8 cellular contexts compared by ENCODE assay signal in the genomic region with DNA sequence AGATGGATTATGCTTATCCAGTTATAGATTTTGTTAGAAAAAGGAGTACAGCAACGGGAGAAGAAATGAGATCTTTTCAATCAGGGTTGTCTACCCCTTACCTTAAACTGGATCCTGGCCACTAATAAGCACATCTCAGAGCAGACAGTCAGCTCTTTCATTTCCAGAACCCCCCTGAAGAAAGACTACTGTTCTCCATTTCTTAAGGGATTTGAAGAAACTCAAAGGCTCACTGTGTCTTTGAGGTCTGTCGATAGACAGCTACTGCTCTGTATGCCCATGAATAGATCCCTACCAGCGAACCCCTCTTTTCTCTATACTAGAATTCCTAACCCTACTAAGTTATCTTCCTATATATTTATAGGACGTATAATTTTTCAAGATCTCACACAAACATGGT. TPM values are rescaled to one million over a fixed set of nuclear protein-coding genes. Genes with fewer than 3 reads are reported as not detected.
DNase-seq lines count a peak whose midpoint lies in the region; ATAC-seq and TF ChIP-seq lines count a peak whose summit lies in the region.

No MANE protein-coding gene starts in this region.

- ATAC-seq in GM19455 (IDR thresholded peaks at IDR 0.05; ENCODE audit: unreplicated experiment) (no peak), GM21528 (IDR thresholded peaks at IDR 0.05; ENCODE audit: low FRiP score, unreplicated experiment) (no peak)

- no peak for TF ChIP-seq CTCF in AG10803 (conservative IDR thresholded peaks at IDR 0.05; ENCODE audit: low read length)

- peaks cover 21% of the 10 kb centered on the region for H3K9me3 ChIP-seq in HUES64 (ENCODE audit: insufficient read depth, low read depth, low read length)
- H3K9me3 ChIP-seq in muscle layer of duodenum (ENCODE audit: control insufficient read depth in 1 of 2, low read length in 2 of 2), result no peaks in the 10 kb centered on the region

- H3K4me1 ChIP-seq in HUES64 (ENCODE audit: insufficient read depth, low read length) (peaks cover 3% of the 10 kb centered on the region; the same call in 1 of the 2 replicates), muscle layer of duodenum (ENCODE audit: control insufficient read depth in 1 of 2, insufficient read depth in 2 of 2, low read length in 2 of 2) (peaks cover 0 to 6% of the 10 kb centered on the region in 2 donors)

- H3K4me3 ChIP-seq in AG10803 (ENCODE audit: low read length) (peak overlapping the region; percentile 91), HUES64 (ENCODE audit: low read length) (peak overlapping the region; percentile 88), muscle layer of duodenum (ENCODE audit: low read depth in 1 of 2, low read length in 2 of 2) (peak overlapping the region; percentile 88 to 98)

- H3K27me3 ChIP-seq in HUES64 (ENCODE audit: insufficient read depth, low read length) (no peaks in the 10 kb centered on the region), muscle layer of duodenum (ENCODE audit: low read depth, low read length) (no peaks in the 10 kb centered on the region)

- DNase-seq in AG10803 (ENCODE audit: low read depth) (no peak), cerebellum (ENCODE audit: low spot score) (peak; percentile 24), superior temporal gyrus (ENCODE audit: extremely low spot score) (no peak), EL (no peak)

- H3K9ac ChIP-seq in HUES64 (ENCODE audit: low read depth, low read length), result peak overlapping the region; percentile 92

- H3K27ac ChIP-seq in HUES64 (ENCODE audit: low read depth, low read length) (no peak overlapping the region; the same call in 1 of the 2 replicates), muscle layer of duodenum (ENCODE audit: low read length) (peak overlapping the region; percentile 93)

- 5% methylated on average over 3 of the region's 4 CpGs for WGBS in HUES64

- H3K36me3 ChIP-seq in HUES64 (ENCODE audit: insufficient read depth, low read length), result peaks cover 27% of the 10 kb centered on the region
- H3K36me3 ChIP-seq in muscle layer of duodenum (ENCODE audit: control insufficient read depth in 1 of 2, insufficient read depth in 2 of 2, low read length in 2 of 2), result peaks cover 0 to 4% of the 10 kb centered on the region in 2 donors

RNA-seq across cellular contexts. Expression of a gene that starts 1.0 kb away (rescaled TPM):
- polyA plus RNA-seq in HUES64 (2013, experiment 1 of 2), result 49.5 TPM
- polyA plus RNA-seq in HUES64 (2013, experiment 2 of 2), result 43.7 TPM
- 20.3 TPM for total RNA-seq in cerebellum
